In genomic region chr12:2853626-2854025, GRCh38 we compare ENCODE assay signal across 8 cellular contexts. TPM values are rescaled to one million over a fixed set of nuclear protein-coding genes. Genes with fewer than 3 reads are reported as not detected.
DNase-seq lines count a peak whose midpoint lies in the region; ATAC-seq and TF ChIP-seq lines count a peak whose summit lies in the region.

No MANE protein-coding gene starts in this region.

- peaks cover 36% of the 10 kb centered on the region for H3K36me3 Mint-ChIP-seq in Caco-2 (ENCODE audit: insufficient read depth, unreplicated experiment)

- H3K4me3 ChIP-seq in Caco-2 (ENCODE audit: low read depth, low read length) = no peak overlapping the region
- H3K4me3 ChIP-seq in adrenal gland = no peak overlapping the region
- no peak overlapping the region for H3K4me3 ChIP-seq in left ventricle myocardium inferior
- H3K4me3 ChIP-seq in psoas muscle = no peak overlapping the region

- ATAC-seq in psoas muscle (peak; percentile 83 to 92 (median 88)), GM18861 (IDR thresholded peaks at IDR 0.05; ENCODE audit: unreplicated experiment) (no peak), HG02970 (IDR thresholded peaks at IDR 0.05; ENCODE audit: low FRiP score, unreplicated experiment) (no peak)

- H3K9me3 Mint-ChIP-seq in Caco-2 (ENCODE audit: unreplicated experiment) = no peaks in the 10 kb centered on the region

- H3K9me3 ChIP-seq in Caco-2 = no peaks in the 10 kb centered on the region
- H3K9me3 ChIP-seq in adrenal gland (replicated peaks in 1 of 3) = no peaks in the 10 kb centered on the region
- H3K9me3 ChIP-seq in left ventricle myocardium inferior (replicated peaks) = no peaks in the 10 kb centered on the region
- no peaks in the 10 kb centered on the region for H3K9me3 ChIP-seq in psoas muscle

- H3K4me1 Mint-ChIP-seq in Caco-2 (ENCODE audit: low read depth, unreplicated experiment) = peaks cover 34% of the 10 kb centered on the region

- TF ChIP-seq CTCF in Caco-2 (IDR thresholded peaks at IDR 0.05; ENCODE audit: insufficient read depth in 1 of 2, low read depth in 1 of 2, low read length in 1 of 2, severe bottlenecking in 1 of 2, unreplicated experiment in 1 of 2) (peak; percentile 60 to 67), adrenal gland (IDR thresholded peaks at IDR 0.05) (peak; percentile 59 to 81 (median 70)), left ventricle myocardium inferior (IDR thresholded peaks at IDR 0.05; ENCODE audit: borderline replicate concordance) (peak; percentile 88), psoas muscle (IDR thresholded peaks at IDR 0.05) (peak; percentile 83)

- CTCF ChIA-PET in Caco-2 (lab: Charles Lee) = interaction anchor here (0.7 to 1.6 kb wide), 4 partner anchors 8 to 105 kb away, joined by 3 to 10 read pairs (median 4); partner anchors contain the start of genes FOXM1 and RHNO1

- no peak overlapping the region for H3K4me3 Mint-ChIP-seq in Caco-2 (ENCODE audit: unreplicated experiment)

- BruUV-seq in Caco-2 (replicated peaks; lab: Mats Ljungman, UMichigan) = no TSS peak

- no peak overlapping the region for H3K27ac ChIP-seq in adrenal gland
- no peak overlapping the region for H3K27ac ChIP-seq in left ventricle myocardium inferior (replicated peaks)
- no peak overlapping the region for H3K27ac ChIP-seq in psoas muscle

- TF ChIP-seq POLR2A in adrenal gland (IDR thresholded peaks at IDR 0.05) = no peak

- peak; percentile 69 to 76 for DNase-seq in Caco-2
- peak; percentile 71 for DNase-seq in HT1080 (ENCODE audit: low read depth)
- DNase-seq in SK-N-DZ (ENCODE audit: low spot score) = peak; percentile 80
- DNase-seq in adrenal gland = peak; percentile 72 to 92 (median 81)
- DNase-seq in left ventricle myocardium inferior = peak; percentile 84
- DNase-seq in psoas muscle = peak; percentile 84 to 91

- H3K4me1 ChIP-seq in Caco-2 = peaks cover 27% of the 10 kb centered on the region
- no peaks in the 10 kb centered on the region for H3K4me1 ChIP-seq in adrenal gland (replicated peaks in 1 of 2)
- peaks cover 4% of the 10 kb centered on the region for H3K4me1 ChIP-seq in left ventricle myocardium inferior
- peaks cover 5% of the 10 kb centered on the region for H3K4me1 ChIP-seq in psoas muscle

- no peak overlapping the region for H3K27ac Mint-ChIP-seq in Caco-2 (ENCODE audit: unreplicated experiment)

- no peaks in the 10 kb centered on the region for H3K27me3 Mint-ChIP-seq in Caco-2 (ENCODE audit: insufficient read depth, unreplicated experiment)

- H3K36me3 ChIP-seq in Caco-2 (ENCODE audit: control insufficient read depth, insufficient read depth, low read length) (no peaks in the 10 kb centered on the region), adrenal gland (replicated peaks in 1 of 2) (no peaks in the 10 kb centered on the region), left ventricle myocardium inferior (no peaks in the 10 kb centered on the region), psoas muscle (ENCODE audit: insufficient read depth in 1 of 2, low read depth in 1 of 2) (no peaks in the 10 kb centered on the region)

- POLR2A ChIA-PET in Caco-2 (lab: Charles Lee) = interaction anchor here (1.1 to 1.2 kb wide), 2 partner anchors 15 to 20 kb away, joined by 3 to 5 read pairs; no protein-coding TSS in a partner anchor

- 16 to 25% (median 20%) methylated on average over 11 of the region's 11 CpGs for WGBS in adrenal gland, 4 donors
- 17 to 18% (median 17%) methylated on average over 11 of the region's 11 CpGs for WGBS in psoas muscle, 3 donors

- intact Hi-C loops in Caco-2 (cut with micrococcal nuclease; ENCODE audit: unreplicated experiment) = no loop called here
- intact Hi-C loops in adrenal gland (cut with DNase I) = loop anchor here in 1 of 2 donors (10.0 kb wide), 2 partner anchors 91 to 191 kb away; no protein-coding TSS in a partner anchor
- intact Hi-C loops in left ventricle myocardium inferior (cut with micrococcal nuclease) = no loop called here
- intact Hi-C loops in psoas muscle (cut with DNase I) = loop anchor here (2.0 to 10.0 kb wide), 4 partner anchors 91 to 421 kb away; no protein-coding TSS in a partner anchor

- H3K27me3 ChIP-seq in Caco-2 (replicated peaks; ENCODE audit: control insufficient read depth, insufficient read depth, low read length) = no peaks in the 10 kb centered on the region
- H3K27me3 ChIP-seq in adrenal gland = no peaks in the 10 kb centered on the region
- no peaks in the 10 kb centered on the region for H3K27me3 ChIP-seq in left ventricle myocardium inferior (ENCODE audit: low read depth)
- no peaks in the 10 kb centered on the region for H3K27me3 ChIP-seq in psoas muscle (ENCODE audit: insufficient read depth in 3 of 3, low read length in 2 of 3)

RNA-seq across cellular contexts. Expression of gene TEX52, which starts 3.2 kb away (rescaled TPM):
- 0.34 TPM in 1 of 2 replicates, not detected in the other for total RNA-seq in Caco-2 (2022)
- not detected in 2 replicates for total RNA-seq in HT1080 (2014; rRNA removed; shearing (Covaris generic))
- polyA plus RNA-seq in HT1080 (2015; cell fraction: cytosol; rRNA removed) = not detected in 2 replicates
- polyA plus RNA-seq in HT1080 (2015; cell fraction: nucleus; rRNA removed) = not detected in 2 replicates
- polyA plus RNA-seq in SK-N-DZ (2014; cell fraction: cytosol; rRNA removed) = not detected in 2 replicates
- polyA plus RNA-seq in SK-N-DZ (2014; cell fraction: nucleus; rRNA removed) = not detected in 2 replicates
- total RNA-seq in adrenal gland = not detected
- not detected for polyA plus RNA-seq in adrenal gland
- total RNA-seq in left ventricle myocardium inferior = not detected
- not detected for total RNA-seq in psoas muscle
- polyA plus RNA-seq in psoas muscle = not detected

RNA-seq across cellular contexts. Expression of gene NRIP2, which starts 18.8 kb away (rescaled TPM):
- total RNA-seq in Caco-2 (2022) (not detected in 2 replicates), adrenal gland (1 to 10 TPM in 7 of 8 donors, under 1 TPM in 1; 0.87 to 9.1 (median 2.5) TPM), left ventricle myocardium inferior (1.2 TPM), psoas muscle (1 to 10 TPM in 2 of 4 donors, under 1 TPM in 2; 0.96 to 2.4 (median 1.1) TPM)
- total RNA-seq in HT1080 (2014; rRNA removed; shearing (Covaris generic)) = not detected in 2 replicates
- polyA plus RNA-seq in HT1080 (2015; cell fraction: cytosol; rRNA removed) = not detected in 2 replicates
- polyA plus RNA-seq in HT1080 (2015; cell fraction: nucleus; rRNA removed) = not detected in 2 replicates
- not detected in 2 replicates for polyA plus RNA-seq in SK-N-DZ (2014; cell fraction: cytosol; rRNA removed)
- not detected in 2 replicates for polyA plus RNA-seq in SK-N-DZ (2014; cell fraction: nucleus; rRNA removed)
- polyA plus RNA-seq in adrenal gland (1 to 10 TPM; 1.9 to 5.9 (median 5.5) TPM), psoas muscle (1 to 10 TPM; 1.0 to 1.3 (median 1.3) TPM)

RNA-seq across cellular contexts. Expression of gene FOXM1, which starts 23.3 kb away (rescaled TPM):
- total RNA-seq in Caco-2 (2022) (217 and 222 TPM in 2 replicates), adrenal gland (1 to 10 TPM in 7 of 8 donors, under 1 TPM in 1; 0.79 to 4.9 (median 2.7) TPM), left ventricle myocardium inferior (0.71 TPM), psoas muscle (under 1 TPM in 3 of 4 donors, not detected in 1; 0.15 to 0.59 (median 0.52) TPM)
- total RNA-seq in HT1080 (2014; rRNA removed; shearing (Covaris generic)) = 85.6 and 126 TPM in 2 replicates
- polyA plus RNA-seq in HT1080 (2015; cell fraction: cytosol; rRNA removed) = 91.7 and 94.6 TPM in 2 replicates
- polyA plus RNA-seq in HT1080 (2015; cell fraction: nucleus; rRNA removed) = 42.9 and 43.9 TPM in 2 replicates
- 85.8 and 92.9 TPM in 2 replicates for polyA plus RNA-seq in SK-N-DZ (2014; cell fraction: cytosol; rRNA removed)
- 44.6 and 105 TPM in 2 replicates for polyA plus RNA-seq in SK-N-DZ (2014; cell fraction: nucleus; rRNA removed)
- polyA plus RNA-seq in adrenal gland (1 to 10 TPM in 2 of 3 donors, under 1 TPM in 1; 0.97 to 2.4 (median 1.0) TPM), psoas muscle (under 1 TPM; 0.17 to 0.20 (median 0.17) TPM)

RNA-seq across cellular contexts. Expression of gene RHNO1, which starts 23.4 kb away (rescaled TPM):
- total RNA-seq in Caco-2 (2022) = 99.1 and 99.8 TPM in 2 replicates
- 51.1 and 65.4 TPM in 2 replicates for total RNA-seq in HT1080 (2014; rRNA removed; shearing (Covaris generic))
- 54.1 and 55.7 TPM in 2 replicates for polyA plus RNA-seq in HT1080 (2015; cell fraction: cytosol; rRNA removed)
- 17.2 and 19.8 TPM in 2 replicates for polyA plus RNA-seq in HT1080 (2015; cell fraction: nucleus; rRNA removed)
- polyA plus RNA-seq in SK-N-DZ (2014; cell fraction: cytosol; rRNA removed) = 88.7 and 92.9 TPM in 2 replicates
- 21.5 and 35.5 TPM in 2 replicates for polyA plus RNA-seq in SK-N-DZ (2014; cell fraction: nucleus; rRNA removed)
- total RNA-seq in adrenal gland = 10 to 100 TPM in 7 of 8 donors, 1 to 10 TPM in 1; 5.0 to 18.8 (median 14.1) TPM
- polyA plus RNA-seq in adrenal gland = 10 to 100 TPM; 14.2 to 29.0 (median 15.5) TPM
- total RNA-seq in left ventricle myocardium inferior = 3.6 TPM
- total RNA-seq in psoas muscle = 10 to 100 TPM in 1 of 4 donors, 1 to 10 TPM in 3; 1.8 to 11.7 (median 5.5) TPM
- polyA plus RNA-seq in psoas muscle = 1 to 10 TPM; 3.1 to 7.9 (median 6.4) TPM

RNA-seq across cellular contexts. Expression of gene TULP3, which starts 37.1 kb away (rescaled TPM):
- total RNA-seq in Caco-2 (2022) = 31.0 and 31.7 TPM in 2 replicates
- total RNA-seq in HT1080 (2014; rRNA removed; shearing (Covaris generic)) = 15.5 and 18.2 TPM in 2 replicates
- polyA plus RNA-seq in HT1080 (2015; cell fraction: cytosol; rRNA removed) = 16.1 and 18.2 TPM in 2 replicates
- 20.4 and 20.8 TPM in 2 replicates for polyA plus RNA-seq in HT1080 (2015; cell fraction: nucleus; rRNA removed)
- 39.8 and 41.1 TPM in 2 replicates for polyA plus RNA-seq in SK-N-DZ (2014; cell fraction: cytosol; rRNA removed)
- polyA plus RNA-seq in SK-N-DZ (2014; cell fraction: nucleus; rRNA removed) = 23.3 and 24.8 TPM in 2 replicates
- 10 to 100 TPM; 19.1 to 40.5 (median 25.0) TPM for total RNA-seq in adrenal gland
- polyA plus RNA-seq in adrenal gland = 10 to 100 TPM; 19.3 to 36.6 (median 25.9) TPM
- total RNA-seq in left ventricle myocardium inferior = 4.8 TPM
- 1 to 10 TPM; 4.9 to 9.1 (median 8.0) TPM for total RNA-seq in psoas muscle
- 1 to 10 TPM; 3.9 to 7.3 (median 4.4) TPM for polyA plus RNA-seq in psoas muscle

Comparison
In these comparisons a context has a peak if more than half of its experiments do, and no peak if none do; other contexts are left out.
1. ATAC-seq: peak in psoas muscle (4 of 4); none in GM18861 (single experiment) and HG02970 (single experiment).
2. RNA of gene FOXM1, which starts 23.3 kb away (total RNA-seq): 217 to 222 TPM in Caco-2 and 85.6 to 126 TPM in HT1080; 0.79 to 4.9 TPM in adrenal gland, 0.71 TPM in left ventricle myocardium inferior (single experiment) and 0.15 to 0.59 TPM in psoas muscle; every median in the first group is over 10 times any median in the second.
3. intact Hi-C loops: an anchor here in psoas muscle (2.0 to 10.0 kb wide); none called in Caco-2 and left ventricle myocardium inferior.
4. Peak in every context shown above with its lines, with median percentiles within 50 percentile points of each other: DNase-seq and CTCF ChIP-seq.